2 cellular contexts compared by ENCODE assay signal in genomic region chr15:62121273-62122015, GRCh38.
TF ChIP-seq lines count a peak whose summit lies in the region.

No MANE protein-coding gene starts in this region.

TF ChIP-seq in HepG2, 621 proteins besides CTCF, POLR2A, EP300 and RAD21:
- TF ChIP-seq RORA (CRISPR knock-in tag; IDR thresholded peaks at IDR 0.05): no peak
- TF ChIP-seq MAFK (conservative IDR thresholded peaks at IDR 0.05 in 1 of 2, IDR thresholded peaks at IDR 0.05 in 1 of 2; ENCODE audit: low read length in 2 of 2): no peak

TF ChIP-seq in PFSK-1, 5 proteins besides CTCF, POLR2A, EP300 and RAD21:
- TF ChIP-seq TAF1 (IDR thresholded peaks at IDR 0.05; ENCODE audit: borderline replicate concordance, insufficient read depth, low read length) (peak; percentile 6; the same call in 1 of the 2 replicates), FOXP2 (optimal IDR thresholded peaks at IDR 0.05; ENCODE audit: borderline replicate concordance, extremely low read depth, extremely low read length, insufficient read depth) (no peak)
